Comparison of ENCODE assay signal across 8 cellular contexts in the genomic region with DNA sequence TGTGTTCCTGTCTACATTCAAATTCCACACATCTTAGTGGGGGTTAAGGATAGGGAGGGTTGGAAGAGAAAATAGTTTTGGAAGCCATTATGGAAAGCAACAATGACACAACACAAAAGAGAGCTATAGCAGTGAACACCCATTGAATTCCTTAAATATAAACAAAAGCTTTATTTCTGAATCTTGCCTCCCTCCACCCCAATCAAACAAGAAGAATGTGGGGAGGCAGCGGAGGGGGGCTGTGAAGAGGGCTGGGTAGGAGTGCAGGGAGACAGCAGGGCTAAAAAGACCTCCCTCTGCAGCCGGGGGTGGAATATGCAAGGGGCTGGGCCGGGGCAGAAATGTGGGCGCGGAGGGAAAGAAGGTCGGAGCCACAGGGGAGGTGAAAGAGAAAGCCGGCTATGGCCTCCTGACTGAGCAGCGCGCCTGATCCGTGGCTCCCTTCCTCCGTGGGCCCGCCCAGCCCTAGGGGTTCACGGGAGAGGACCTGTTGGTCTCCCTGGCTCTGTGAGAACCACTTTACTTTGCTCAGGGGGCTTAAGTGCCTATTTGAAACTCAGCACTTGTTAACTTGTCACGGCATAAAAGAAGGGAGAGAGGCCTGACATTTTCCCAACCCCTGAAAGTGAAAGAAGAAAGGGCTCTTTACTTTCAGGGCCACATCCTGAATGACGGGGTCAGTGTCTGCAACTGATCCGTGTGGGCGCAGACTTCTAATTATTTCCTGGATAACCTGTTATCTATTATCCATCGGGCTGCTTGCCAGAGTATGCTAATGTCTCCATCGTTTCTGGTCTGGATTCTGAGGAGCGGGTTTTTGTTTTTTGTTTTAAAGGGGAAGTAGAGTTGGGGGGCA.
DNase-seq lines count a peak whose midpoint lies in the region; ATAC-seq and TF ChIP-seq lines count a peak whose summit lies in the region.

No MANE protein-coding gene starts in this region.

- no peak for ATAC-seq in HG03442 (IDR thresholded peaks at IDR 0.05; ENCODE audit: unreplicated experiment)
- ATAC-seq in HG03095 (IDR thresholded peaks at IDR 0.05; ENCODE audit: unreplicated experiment), result no peak

- no peaks in the 10 kb centered on the region for H3K27me3 Mint-ChIP-seq in MCF 10A (ENCODE audit: insufficient read depth, unreplicated experiment)

- no TSS peak for BruUV-seq in MCF 10A (replicated peaks; lab: Mats Ljungman, UMichigan)

- no peaks in the 10 kb centered on the region for H3K9me3 Mint-ChIP-seq in MCF 10A (ENCODE audit: unreplicated experiment)

- H3K4me1 ChIP-seq in skeletal muscle tissue (ENCODE audit: control insufficient read depth in 3 of 3, insufficient read depth in 3 of 3, low read length in 3 of 3), result peaks cover 2 to 4% (median 3%) of the 10 kb centered on the region in 3 donors

- DNase-seq in AG09319 (ENCODE audit: extremely low read depth, low read depth) (peak; percentile 36), HCEC 1CT (peak; percentile 47), SW480 (ENCODE audit: low spot score) (peak; percentile 75), MCF 10A (ENCODE audit: unreplicated experiment) (no peak), inferior parietal cortex (ENCODE audit: extremely low spot score) (peak; percentile 59)

- H3K27ac Mint-ChIP-seq in MCF 10A (ENCODE audit: low read depth, unreplicated experiment), result peak overlapping the region; percentile 44

- peak overlapping the region; percentile 75 for H3K27ac ChIP-seq in skeletal muscle tissue (ENCODE audit: low read depth, low read length)

- intact Hi-C loops in MCF 10A (cut with micrococcal nuclease), result no loop called here

- H3K9ac ChIP-seq in skeletal muscle tissue (ENCODE audit: low read depth in 1 of 3, low read length in 3 of 3), result peak overlapping the region; percentile 45 to 77 (median 70)

- peaks cover 28% of the 10 kb centered on the region for H3K4me1 Mint-ChIP-seq in MCF 10A (ENCODE audit: insufficient read depth, unreplicated experiment)

- no peaks in the 10 kb centered on the region for H3K36me3 ChIP-seq in skeletal muscle tissue (ENCODE audit: control insufficient read depth in 3 of 3, insufficient read depth in 3 of 3, low read length in 3 of 3)

- H3K4me3 ChIP-seq in skeletal muscle tissue (ENCODE audit: low read length in 3 of 3), result peak overlapping the region; percentile 54 to 77 (median 70)

- CTCF ChIA-PET in MCF 10A (lab: Yijun Ruan, JAX), result interaction anchor here (0.7 kb wide), 1 partner anchor 747 kb away, joined by 3 read pairs; no protein-coding TSS in a partner anchor

- H3K36me3 Mint-ChIP-seq in MCF 10A (ENCODE audit: insufficient read depth, unreplicated experiment), result no peaks in the 10 kb centered on the region

- H3K4me3 Mint-ChIP-seq in MCF 10A (ENCODE audit: unreplicated experiment), result no peak overlapping the region

- TF ChIP-seq CTCF in AG09319 (IDR thresholded peaks at IDR 0.05; ENCODE audit: low read depth, low read length) (no peak), MCF 10A (IDR thresholded peaks at IDR 0.05; ENCODE audit: unreplicated experiment) (no peak)

- POLR2A ChIA-PET in MCF 10A (lab: Yijun Ruan, JAX), result interaction anchor here (0.6 kb wide), 1 partner anchor 830 kb away, joined by 3 read pairs; no protein-coding TSS in a partner anchor

- H3K9me3 ChIP-seq in skeletal muscle tissue (ENCODE audit: control insufficient read depth in 3 of 3, low read length in 3 of 3), result no peaks in the 10 kb centered on the region

- H3K27me3 ChIP-seq in skeletal muscle tissue (ENCODE audit: control insufficient read depth in 3 of 3, insufficient read depth in 3 of 3, low read length in 3 of 3), result peaks cover 0 to 2% (median 0%) of the 10 kb centered on the region in 3 donors
